ENCODE assay signal across 1 cellular context in the genomic region with DNA sequence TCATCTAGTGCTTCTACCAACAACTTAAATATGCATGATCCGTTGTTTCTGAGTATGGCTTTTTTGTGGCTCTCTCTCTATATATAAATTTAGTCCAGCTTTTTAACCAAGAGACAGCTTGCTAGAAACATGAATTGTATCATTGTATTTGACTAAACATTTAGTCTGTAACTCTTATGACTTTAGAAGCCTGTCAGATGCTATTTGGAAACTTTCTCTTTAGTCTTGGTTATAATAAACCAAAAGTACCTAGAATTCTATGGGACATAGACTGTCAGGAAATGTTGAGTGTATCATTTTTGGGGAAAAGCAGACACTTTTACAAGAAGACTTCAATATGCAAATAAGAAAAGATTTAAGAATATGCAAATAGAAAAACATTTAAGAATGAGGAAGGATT.
TF ChIP-seq lines count a peak whose summit lies in the region.

No MANE protein-coding gene starts in this region.

TF ChIP-seq in GM23338, 12 proteins besides CTCF, POLR2A, EP300 and RAD21:
- TF ChIP-seq, protein P1, sequence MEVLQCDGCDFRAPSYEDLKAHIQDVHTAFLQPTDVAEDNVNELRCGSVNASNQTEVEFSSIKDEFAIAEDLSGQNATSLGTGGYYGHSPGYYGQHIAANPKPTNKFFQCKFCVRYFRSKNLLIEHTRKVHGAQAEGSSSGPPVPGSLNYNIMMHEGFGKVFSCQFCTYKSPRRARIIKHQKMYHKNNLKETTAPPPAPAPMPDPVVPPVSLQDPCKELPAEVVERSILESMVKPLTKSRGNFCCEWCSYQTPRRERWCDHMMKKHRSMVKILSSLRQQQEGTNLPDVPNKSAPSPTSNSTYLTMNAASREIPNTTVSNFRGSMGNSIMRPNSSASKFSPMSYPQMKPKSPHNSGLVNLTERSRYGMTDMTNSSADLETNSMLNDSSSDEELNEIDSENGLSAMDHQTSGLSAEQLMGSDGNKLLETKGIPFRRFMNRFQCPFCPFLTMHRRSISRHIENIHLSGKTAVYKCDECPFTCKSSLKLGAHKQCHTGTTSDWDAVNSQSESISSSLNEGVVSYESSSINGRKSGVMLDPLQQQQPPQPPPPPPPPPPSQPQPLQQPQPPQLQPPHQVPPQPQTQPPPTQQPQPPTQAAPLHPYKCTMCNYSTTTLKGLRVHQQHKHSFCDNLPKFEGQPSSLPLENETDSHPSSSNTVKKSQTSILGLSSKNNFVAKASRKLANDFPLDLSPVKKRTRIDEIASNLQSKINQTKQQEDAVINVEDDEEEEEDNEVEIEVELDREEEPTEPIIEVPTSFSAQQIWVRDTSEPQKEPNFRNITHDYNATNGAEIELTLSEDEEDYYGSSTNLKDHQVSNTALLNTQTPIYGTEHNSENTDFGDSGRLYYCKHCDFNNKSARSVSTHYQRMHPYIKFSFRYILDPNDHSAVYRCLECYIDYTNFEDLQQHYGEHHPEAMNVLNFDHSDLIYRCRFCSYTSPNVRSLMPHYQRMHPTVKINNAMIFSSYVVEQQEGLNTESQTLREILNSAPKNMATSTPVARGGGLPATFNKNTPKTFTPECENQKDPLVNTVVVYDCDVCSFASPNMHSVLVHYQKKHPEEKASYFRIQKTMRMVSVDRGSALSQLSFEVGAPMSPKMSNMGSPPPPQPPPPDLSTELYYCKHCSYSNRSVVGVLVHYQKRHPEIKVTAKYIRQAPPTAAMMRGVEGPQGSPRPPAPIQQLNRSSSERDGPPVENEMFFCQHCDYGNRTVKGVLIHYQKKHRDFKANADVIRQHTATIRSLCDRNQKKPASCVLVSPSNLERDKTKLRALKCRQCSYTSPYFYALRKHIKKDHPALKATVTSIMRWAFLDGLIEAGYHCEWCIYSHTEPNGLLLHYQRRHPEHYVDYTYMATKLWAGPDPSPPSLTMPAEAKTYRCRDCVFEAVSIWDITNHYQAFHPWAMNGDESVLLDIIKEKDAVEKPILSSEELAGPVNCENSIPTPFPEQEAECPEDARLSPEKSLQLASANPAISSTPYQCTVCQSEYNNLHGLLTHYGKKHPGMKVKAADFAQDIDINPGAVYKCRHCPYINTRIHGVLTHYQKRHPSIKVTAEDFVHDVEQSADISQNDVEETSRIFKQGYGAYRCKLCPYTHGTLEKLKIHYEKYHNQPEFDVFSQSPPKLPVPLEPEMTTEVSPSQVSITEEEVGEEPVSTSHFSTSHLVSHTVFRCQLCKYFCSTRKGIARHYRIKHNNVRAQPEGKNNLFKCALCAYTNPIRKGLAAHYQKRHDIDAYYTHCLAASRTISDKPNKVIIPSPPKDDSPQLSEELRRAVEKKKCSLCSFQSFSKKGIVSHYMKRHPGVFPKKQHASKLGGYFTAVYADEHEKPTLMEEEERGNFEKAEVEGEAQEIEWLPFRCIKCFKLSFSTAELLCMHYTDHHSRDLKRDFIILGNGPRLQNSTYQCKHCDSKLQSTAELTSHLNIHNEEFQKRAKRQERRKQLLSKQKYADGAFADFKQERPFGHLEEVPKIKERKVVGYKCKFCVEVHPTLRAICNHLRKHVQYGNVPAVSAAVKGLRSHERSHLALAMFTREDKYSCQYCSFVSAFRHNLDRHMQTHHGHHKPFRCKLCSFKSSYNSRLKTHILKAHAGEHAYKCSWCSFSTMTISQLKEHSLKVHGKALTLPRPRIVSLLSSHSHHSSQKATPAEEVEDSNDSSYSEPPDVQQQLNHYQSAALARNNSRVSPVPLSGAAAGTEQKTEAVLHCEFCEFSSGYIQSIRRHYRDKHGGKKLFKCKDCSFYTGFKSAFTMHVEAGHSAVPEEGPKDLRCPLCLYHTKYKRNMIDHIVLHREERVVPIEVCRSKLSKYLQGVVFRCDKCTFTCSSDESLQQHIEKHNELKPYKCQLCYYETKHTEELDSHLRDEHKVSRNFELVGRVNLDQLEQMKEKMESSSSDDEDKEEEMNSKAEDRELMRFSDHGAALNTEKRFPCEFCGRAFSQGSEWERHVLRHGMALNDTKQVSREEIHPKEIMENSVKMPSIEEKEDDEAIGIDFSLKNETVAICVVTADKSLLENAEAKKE (CRISPR knock-in tag; IDR thresholded peaks at IDR 0.05): no peak
- TF ChIP-seq CREB1 (CRISPR knock-in tag; IDR thresholded peaks at IDR 0.05; ENCODE audit: low read depth) (no peak), JUNB (IDR thresholded peaks at IDR 0.05; ENCODE audit: unreplicated experiment) (no peak), REST (IDR thresholded peaks at IDR 0.05; ENCODE audit: unreplicated experiment) (no peak), EZH2 (IDR thresholded peaks at IDR 0.05; ENCODE audit: low read depth, unreplicated experiment) (no peak), STAT1 (IDR thresholded peaks at IDR 0.05; ENCODE audit: unreplicated experiment) (no peak), ZNF114 (CRISPR knock-in tag; IDR thresholded peaks at IDR 0.05) (no peak), POLR2AphosphoS5 (IDR thresholded peaks at IDR 0.05; ENCODE audit: low read depth) (no peak), EZH2phosphoT487 (IDR thresholded peaks at IDR 0.05; ENCODE audit: unreplicated experiment) (no peak), ZNF331 (CRISPR knock-in tag; IDR thresholded peaks at IDR 0.05; ENCODE audit: low read depth) (no peak), NANOG (IDR thresholded peaks at IDR 0.05; ENCODE audit: borderline replicate concordance) (no peak)
